10 cellular contexts compared by ENCODE assay signal in genomic region chr13:112710855-112711527, GRCh38. TPM values are rescaled to one million over a fixed set of nuclear protein-coding genes. Genes with fewer than 3 reads are reported as not detected.
DNase-seq lines count a peak whose midpoint lies in the region; ATAC-seq and TF ChIP-seq lines count a peak whose summit lies in the region.
"Had no signal": no experiment of that assay in that cellular context is flagged by ENCODE, and none has a peak within 500 bp of the region (broad histone marks: within the 10 kb centered on the region; RNA-seq: fewer than 3 reads in every experiment).

No MANE protein-coding gene starts in this region.

- intact Hi-C loops in upper lobe of right lung (cut with DNase I): no loop called here

- H3K4me1 ChIP-seq in neuron (ENCODE audit: insufficient read depth, low read length) (peaks cover 20% of the 10 kb centered on the region), upper lobe of right lung (peaks cover 44% of the 10 kb centered on the region)

- peaks cover 4% of the 10 kb centered on the region for H3K9me3 ChIP-seq in neuron (ENCODE audit: low read length)
- no peaks in the 10 kb centered on the region for H3K9me3 ChIP-seq in upper lobe of right lung

- ATAC-seq in upper lobe of right lung: no peak
- ATAC-seq in stimulated activated naive CD8-positive, alpha-beta T cell treated with anti-CD3 and anti-CD28 coated beads, Interleukin-15, Interleukin-2, amounts not matched to agents 100 U/mL and 50 U/mL, for 24 hours: no peak
- ATAC-seq: natural killer cell treated with Interleukin-12 subunit alpha and Interleukin-12 subunit beta and Interleukin-15 and Interleukin-18, amount 100 ng/mL, for 72 hours had no signal

- no peak for DNase-seq in fibroblast of mammary gland (ENCODE audit: low read depth)
- no peak for DNase-seq in upper lobe of right lung
- no peak for DNase-seq in activated CD4-positive, alpha-beta T cell treated with anti-CD3 and anti-CD28 coated beads, Interleukin-2, amount 50 U/mL, for 48 hours
- DNase-seq in stimulated activated naive CD8-positive, alpha-beta T cell treated with anti-CD3 and anti-CD28 coated beads, Interleukin-15, Interleukin-2, amounts not matched to agents 100 U/mL and 50 U/mL, for 24 hours: no peak
- no peak for DNase-seq in C1 segment of cervical spinal cord (lab: John Stamatoyannopoulos, UW)
- DNase-seq: activated T-cell treated with anti-CD3 and anti-CD28 coated beads for 4 hours had no signal

- H3K4me3 ChIP-seq in WI38 (ENCODE audit: low read depth, low read length) (peak overlapping the region; percentile 44), fibroblast of mammary gland (ENCODE audit: control insufficient read depth, low read depth, low read length) (peak overlapping the region; percentile 42), neuron (ENCODE audit: low read length) (peak overlapping the region; percentile 23), upper lobe of right lung (peak overlapping the region; percentile 9)

- H3K27me3 ChIP-seq in neuron (ENCODE audit: insufficient read depth, low read length) (no peaks in the 10 kb centered on the region), upper lobe of right lung (no peaks in the 10 kb centered on the region)

- H3K27ac ChIP-seq in upper lobe of right lung: peak overlapping the region; percentile 82
- H3K27ac ChIP-seq: HL-60 had no signal

- TF ChIP-seq CTCF in WI38 (IDR thresholded peaks at IDR 0.05; ENCODE audit: low read depth, low read length) (no peak), fibroblast of mammary gland (conservative IDR thresholded peaks at IDR 0.05; ENCODE audit: control insufficient read depth, insufficient read depth, low read depth, low read length) (no peak), upper lobe of right lung (IDR thresholded peaks at IDR 0.05) (no peak)

- H3K36me3 ChIP-seq in neuron (ENCODE audit: insufficient read depth, low read length) (no peaks in the 10 kb centered on the region), upper lobe of right lung (peaks cover 3% of the 10 kb centered on the region)

- peak overlapping the region; percentile 7 for H2AFZ ChIP-seq in neuron (ENCODE audit: low read depth, low read length)

RNA-seq across cellular contexts. Expression of gene ATP11A, which starts 21.2 kb away (rescaled TPM):
- total RNA-seq in upper lobe of right lung: 377 TPM
